ENCODE assay signal across 29 cellular contexts in genomic region chr10:125999694-126000093, GRCh38.
"Had no signal": no experiment of that assay in that cellular context is flagged by ENCODE, and none has a peak within 500 bp of the region (broad histone marks: within the 10 kb centered on the region; RNA-seq: fewer than 3 reads in every experiment).

No MANE protein-coding gene starts in this region.

- H3K4me2 ChIP-seq: hepatocyte had no signal

- DNase-seq: activated CD4-positive, alpha-beta T cell treated with anti-CD3 and anti-CD28 coated beads for 48 hours; activated CD4-positive, alpha-beta T cell treated with anti-CD3 and anti-CD28 coated beads, Interleukin-2, amount 50 U/mL, for 1 hour; activated CD4-positive, CD25-positive, alpha-beta regulatory T cell; activated CD8-positive, alpha-beta memory T cell treated with anti-CD3 and anti-CD28 coated beads for 24 hours; activated CD8-positive, alpha-beta T cell treated with anti-CD3 and anti-CD28 coated beads for 36 hours; activated effector memory CD4-positive, alpha-beta T cell treated with Interleukin-2 at 50 U/mL for 16 hours; activated gamma-delta T cell treated with Interleukin-2 at 50 U/mL for 16 hours; activated naive CD4-positive, alpha-beta T cell treated with anti-CD3 and anti-CD28 coated beads, Interleukin-2, amount 50 U/mL, for 16 hours; activated naive CD4-positive, alpha-beta T cell treated with Interleukin-2 at 50 U/mL for 16 hours; activated T-cell treated with anti-CD3 and anti-CD28 coated beads, Interleukin-2, amount 50 U/mL, for 4 hours; amniotic stem cell; anterior cingulate cortex; brain microvascular endothelial cell; dorsolateral prefrontal cortex; effector CD4-positive, alpha-beta T cell; endodermal cell; erythroblast; foreskin keratinocyte; gastrocnemius medialis; heart right ventricle; T-helper 1 cell had no signal

- H3K27me3 ChIP-seq: brain microvascular endothelial cell, dorsolateral prefrontal cortex, esophagus muscularis mucosa, foreskin keratinocyte, gastrocnemius medialis, heart right ventricle, hepatocyte had no signal

- H3K27me3 Mint-ChIP-seq: dendritic cell treated with granulocyte-macrophage colony-stimulating factor and Interleukin-4, amounts not matched to agents 40 ng/mL and 50 ng/mL, for 4 days had no signal

- H3K9me3 ChIP-seq: esophagus muscularis mucosa, gastrocnemius medialis, heart right ventricle had no signal

- ATAC-seq: activated CD8-positive, alpha-beta T cell treated with anti-CD3 and anti-CD28 coated beads for 36 hours; activated T-cell treated with anti-CD3 and anti-CD28 coated beads, Interleukin-2, amount 50 U/mL, for 4 hours; activated T-helper 17 cell treated with anti-CD3 and anti-CD28 coated beads, Interleukin-2, amount 50 U/mL, for 72 hours; foreskin keratinocyte; gastrocnemius medialis; heart right ventricle had no signal

- H3K4me3 Mint-ChIP-seq: activated CD8-positive, alpha-beta T cell treated with anti-CD3 and anti-CD28 coated beads for 36 hours; activated naive CD8-positive, alpha-beta T cell; activated T-helper 17 cell treated with anti-CD3 and anti-CD28 coated beads, Interleukin-2, amount 50 U/mL, for 72 hours; central memory CD8-positive, alpha-beta T cell; dendritic cell treated with granulocyte-macrophage colony-stimulating factor and Interleukin-4, amounts not matched to agents 40 ng/mL and 50 ng/mL, for 4 days; endodermal cell had no signal

- H3K4me1 ChIP-seq: esophagus muscularis mucosa, foreskin keratinocyte, gastrocnemius medialis, heart right ventricle had no signal

- H3K4me3 ChIP-seq: coronary artery, dorsolateral prefrontal cortex, esophagus muscularis mucosa, gastrocnemius medialis, heart right ventricle, hepatocyte had no signal

- H3K27ac Mint-ChIP-seq: activated CD8-positive, alpha-beta T cell treated with anti-CD3 and anti-CD28 coated beads for 36 hours; activated naive CD8-positive, alpha-beta T cell; activated T-helper 17 cell treated with anti-CD3 and anti-CD28 coated beads, Interleukin-2, amount 50 U/mL, for 72 hours; dendritic cell treated with granulocyte-macrophage colony-stimulating factor and Interleukin-4, amounts not matched to agents 40 ng/mL and 50 ng/mL, for 4 days; endodermal cell had no signal

- H3K36me3 ChIP-seq: brain microvascular endothelial cell, esophagus muscularis mucosa, gastrocnemius medialis, heart right ventricle had no signal

- FAIRE-seq: bronchial epithelial cell had no signal

- H3K79me2 ChIP-seq: hepatocyte had no signal

- H2AFZ ChIP-seq: hepatocyte had no signal

- H3K4me1 Mint-ChIP-seq: activated T-helper 17 cell treated with anti-CD3 and anti-CD28 coated beads, Interleukin-2, amount 50 U/mL, for 72 hours; central memory CD8-positive, alpha-beta T cell; endodermal cell had no signal

- H3K9me3 Mint-ChIP-seq: activated CD8-positive, alpha-beta T cell treated with anti-CD3 and anti-CD28 coated beads for 36 hours; activated T-cell treated with anti-CD3 and anti-CD28 coated beads, Interleukin-2, amount 50 U/mL, for 4 hours; activated T-helper 17 cell treated with anti-CD3 and anti-CD28 coated beads, Interleukin-2, amount 50 U/mL, for 72 hours; central memory CD8-positive, alpha-beta T cell; dendritic cell treated with granulocyte-macrophage colony-stimulating factor and Interleukin-4, amounts not matched to agents 40 ng/mL and 50 ng/mL, for 4 days; endodermal cell had no signal

- H3K27ac ChIP-seq: brain microvascular endothelial cell, coronary artery, dorsolateral prefrontal cortex, esophagus muscularis mucosa, foreskin keratinocyte, gastrocnemius medialis, heart right ventricle, hepatocyte had no signal
